ENCODE assay signal across 8 cellular contexts in genomic region chr12:132189378-132190011, GRCh38. TPM values are rescaled to one million over a fixed set of nuclear protein-coding genes. Genes with fewer than 3 reads are reported as not detected.
DNase-seq lines count a peak whose midpoint lies in the region; ATAC-seq and TF ChIP-seq lines count a peak whose summit lies in the region.

No MANE protein-coding gene starts in this region.

- H3K36me3 ChIP-seq in adrenal gland (replicated peaks in 1 of 2) (no peaks in the 10 kb centered on the region), psoas muscle (ENCODE audit: insufficient read depth in 1 of 2, low read depth in 1 of 2) (no peaks in the 10 kb centered on the region), urinary bladder (ENCODE audit: insufficient read depth) (no peaks in the 10 kb centered on the region)

- intact Hi-C loops in adrenal gland (cut with DNase I): no loop called here
- intact Hi-C loops in left ventricle myocardium superior (cut with micrococcal nuclease): no loop called here
- intact Hi-C loops in psoas muscle (cut with DNase I): no loop called here

- H3K9me3 ChIP-seq in adrenal gland (replicated peaks in 1 of 3): peaks cover 0 to 5% (median 0%) of the 10 kb centered on the region in 3 donors
- H3K9me3 ChIP-seq in psoas muscle: no peaks in the 10 kb centered on the region

- ATAC-seq in GM21786 (IDR thresholded peaks at IDR 0.05; ENCODE audit: unreplicated experiment) (peak; percentile 94), T-cell (replicated peaks in 1 of 4) (peak; percentile 84 to 94 (median 91)), left ventricle myocardium superior (peak; percentile 97), psoas muscle (peak; percentile 90 to 98 (median 97))

- no peaks in the 10 kb centered on the region for H3K27me3 Mint-ChIP-seq in T-cell

- peaks cover 10% of the 10 kb centered on the region for H3K36me3 Mint-ChIP-seq in T-cell

- DNase-seq in EH (ENCODE audit: low read depth) (peak; percentile 91), LHCN-M2 (ENCODE audit: low read depth) (peak; percentile 79), T-cell (peak; percentile 87 to 96 (median 92)), adrenal gland (peak; percentile 83 to 93 (median 88)), left ventricle myocardium superior (peak; percentile 96), psoas muscle (peak; percentile 89 to 96)

- peaks cover 42 to 55% (median 45%) of the 10 kb centered on the region in 3 donors for H3K4me1 Mint-ChIP-seq in T-cell

- peak overlapping the region in 2 of 4 donors; percentile 23 to 64 for H3K4me3 ChIP-seq in adrenal gland
- H3K4me3 ChIP-seq in psoas muscle: peak overlapping the region; percentile 84
- peak overlapping the region; percentile 47 for H3K4me3 ChIP-seq in urinary bladder (ENCODE audit: low read depth, low read length)

- TF ChIP-seq CTCF in adrenal gland (IDR thresholded peaks at IDR 0.05): peak in 1 of 6 experiments; percentile 21
- no peak for TF ChIP-seq CTCF in psoas muscle (IDR thresholded peaks at IDR 0.05)

- H3K4me3 Mint-ChIP-seq in T-cell: peak overlapping the region; percentile 95 to 97 (median 97)

- peak; percentile 39 to 69 for TF ChIP-seq POLR2A in adrenal gland (IDR thresholded peaks at IDR 0.05)

- H3K4me1 ChIP-seq in adrenal gland (replicated peaks in 1 of 2): peaks cover 3 to 16% of the 10 kb centered on the region in 2 donors
- peaks cover 10% of the 10 kb centered on the region for H3K4me1 ChIP-seq in psoas muscle
- no peaks in the 10 kb centered on the region for H3K4me1 ChIP-seq in urinary bladder (ENCODE audit: insufficient read depth)

- CTCF ChIA-PET in T-cell (lab: Charles Lee): no interaction called here

- H3K9me3 Mint-ChIP-seq in T-cell: peaks cover 0 to 10% (median 8%) of the 10 kb centered on the region in 3 donors

- peak overlapping the region; percentile 94 to 98 for H3K27ac Mint-ChIP-seq in T-cell

- 0 to 16% (median 1%) methylated on average over 10 to 69 of the region's 69 CpGs for WGBS in adrenal gland, 4 donors
- WGBS in psoas muscle, 3 donors: 0 to 1% (median 1%) methylated on average over 46 to 69 of the region's 69 CpGs
- under 1% methylated on average over 69 of the region's 69 CpGs for WGBS in urinary bladder

- no peaks in the 10 kb centered on the region for H3K27me3 ChIP-seq in adrenal gland
- peaks cover 0 to 11% (median 10%) of the 10 kb centered on the region in 3 donors for H3K27me3 ChIP-seq in psoas muscle (ENCODE audit: insufficient read depth in 3 of 3, low read length in 2 of 3)

- peak overlapping the region in 4 of 5 donors; percentile 14 to 81 (median 68) for H3K27ac ChIP-seq in adrenal gland
- peak overlapping the region; percentile 79 for H3K27ac ChIP-seq in psoas muscle
- peak overlapping the region; percentile 72 for H3K27ac ChIP-seq in urinary bladder (ENCODE audit: low read depth)

- POLR2A ChIA-PET in T-cell (lab: Charles Lee): no interaction called here

RNA-seq across cellular contexts. Expression of gene NOC4L, which starts 45.2 kb away (rescaled TPM):
- total RNA-seq in LHCN-M2 (2014; rRNA removed): 22.8 and 25.5 TPM in 2 replicates
- polyA plus RNA-seq in LHCN-M2 (2012): 21.9 TPM
- total RNA-seq in T-cell: 10 to 100 TPM; 14.6 to 28.9 (median 26.4) TPM
- total RNA-seq in adrenal gland: 10 to 100 TPM in 7 of 8 donors, 1 to 10 TPM in 1; 9.2 to 30.9 (median 17.5) TPM
- 10 to 100 TPM in 2 of 3 donors, 1 to 10 TPM in 1; 4.7 to 51.5 (median 47.7) TPM for polyA plus RNA-seq in adrenal gland
- 12.1 TPM for total RNA-seq in left ventricle myocardium superior
- total RNA-seq in psoas muscle: 10 to 100 TPM in 3 of 4 donors, 1 to 10 TPM in 1; 7.9 to 25.7 (median 17.7) TPM
- polyA plus RNA-seq in psoas muscle: 10 to 100 TPM; 28.4 to 36.7 (median 30.8) TPM
- total RNA-seq in urinary bladder: 4.3 TPM
- polyA plus RNA-seq in urinary bladder: 24.4 TPM

RNA-seq across cellular contexts. Expression of gene DDX51, which starts 45.4 kb away (rescaled TPM):
- total RNA-seq in LHCN-M2 (2014; rRNA removed) (5.6 and 7.5 TPM in 2 replicates), T-cell (10 to 100 TPM; 41.9 to 58.6 (median 49.0) TPM), adrenal gland (10 to 100 TPM; 10.2 to 22.5 (median 14.3) TPM), left ventricle myocardium superior (8.6 TPM), psoas muscle (10 to 100 TPM in 3 of 4 donors, 1 to 10 TPM in 1; 7.3 to 17.1 (median 11.8) TPM), urinary bladder (6.5 TPM)
- 8.4 TPM for polyA plus RNA-seq in LHCN-M2 (2012)
- polyA plus RNA-seq in adrenal gland (10 to 100 TPM in 2 of 3 donors, 1 to 10 TPM in 1; 7.5 to 64.4 (median 29.9) TPM), psoas muscle (10 to 100 TPM; 11.7 to 17.0 (median 14.8) TPM), urinary bladder (17.4 TPM)
